ENCODE assay signal across 1 cellular context in genomic region chr4:7879127-7879526, GRCh38.
TF ChIP-seq lines count a peak whose summit lies in the region.

No MANE protein-coding gene starts in this region.

TF ChIP-seq in IMR-90, 13 proteins besides CTCF, POLR2A, EP300 and RAD21:
- no peak for TF ChIP-seq CHD1 (IDR thresholded peaks at IDR 0.05; ENCODE audit: low read depth, low read length)
